8 cellular contexts compared by ENCODE assay signal in the genomic region with DNA sequence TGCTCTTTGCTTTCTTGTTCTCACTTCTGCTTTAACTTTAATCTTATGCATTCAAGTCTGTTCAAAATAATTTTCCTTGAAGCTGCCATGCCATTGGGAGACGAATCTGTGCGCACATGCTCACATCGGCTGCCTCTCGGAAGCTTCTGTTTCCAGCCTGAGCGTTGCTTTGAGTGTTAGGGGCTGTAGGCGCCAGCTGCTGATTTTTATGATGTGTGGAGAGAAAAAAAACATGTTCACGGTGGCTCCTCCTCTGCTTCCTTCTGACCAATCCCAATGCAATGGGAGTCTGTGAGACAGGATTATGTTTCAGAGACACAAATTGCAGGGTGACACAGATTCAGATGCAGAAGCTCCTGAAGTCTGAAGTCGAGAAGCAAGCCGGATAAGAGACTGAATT. TPM values are rescaled to one million over a fixed set of nuclear protein-coding genes. Genes with fewer than 3 reads are reported as not detected.
A peak's percentile ranks its signal among the peaks of the same experiment; 100 is the strongest.
DNase-seq lines count a peak whose midpoint lies in the region; ATAC-seq and TF ChIP-seq lines count a peak whose summit lies in the region.
"Had no signal": no experiment of that assay in that cellular context is flagged by ENCODE, and none has a peak within 500 bp of the region (broad histone marks: within the 10 kb centered on the region; RNA-seq: fewer than 3 reads in every experiment).

A gene (minus strand): TSS at position 178 of the 400 bp plus-strand sequence. CDS start 426 bp downstream, outside the sequence.

- no peaks in the 10 kb centered on the region for H3K36me3 Mint-ChIP-seq in CD4-positive, alpha-beta T cell (ENCODE audit: low read depth)
- H3K36me3 Mint-ChIP-seq: naive B cell had no signal

- no peaks in the 10 kb centered on the region for H3K79me2 ChIP-seq in parathyroid adenoma

- ATAC-seq in CD4-positive, alpha-beta T cell (ENCODE audit: poor library complexity): no peak
- ATAC-seq in GM21576 (IDR thresholded peaks at IDR 0.05; ENCODE audit: unreplicated experiment): no peak

- TF ChIP-seq CTCF in fibroblast of mammary gland (conservative IDR thresholded peaks at IDR 0.05; ENCODE audit: control insufficient read depth, insufficient read depth, low read depth, low read length) (no peak), parathyroid adenoma (IDR thresholded peaks at IDR 0.05) (no peak)
- no peak for TF ChIP-seq CTCF in CD4-positive, alpha-beta T cell (IDR thresholded peaks at IDR 0.05)

- H3K4me3 Mint-ChIP-seq in CD4-positive, alpha-beta T cell: no peak within 1 kb of the TSS

- no peaks in the 10 kb centered on the region for H3K36me3 ChIP-seq in parathyroid adenoma (ENCODE audit: control insufficient read depth, insufficient read depth, low read length)

- H3K9me3 Mint-ChIP-seq in CD4-positive, alpha-beta T cell: no peaks in the 10 kb centered on the region

- H3K27me3 ChIP-seq in parathyroid adenoma (ENCODE audit: control insufficient read depth, insufficient read depth, low read length): no peaks in the 10 kb centered on the region
- H3K27me3 ChIP-seq in CD4-positive, alpha-beta T cell (ENCODE audit: control insufficient read depth, insufficient read depth, low read length): no peaks in the 10 kb centered on the region

- peak within 1 kb of the TSS; percentile 46 for H3K4me2 ChIP-seq in parathyroid adenoma (ENCODE audit: low read length)

- no peak within 1 kb of the TSS for H3K27ac ChIP-seq in parathyroid adenoma
- no peak within 1 kb of the TSS for H3K27ac ChIP-seq in CD4-positive, alpha-beta T cell (ENCODE audit: low read depth, low read length)

- H3K4me1 Mint-ChIP-seq in CD4-positive, alpha-beta T cell (ENCODE audit: low read depth): no peaks in the 10 kb centered on the region

- CTCF ChIA-PET in HEK293T (lab: Yijun Ruan, JAX): no interaction called here
- CTCF ChIA-PET in CD4-positive, alpha-beta T cell (lab: Charles Lee): no interaction called here

- H2AFZ ChIP-seq in parathyroid adenoma: no peak within 1 kb of the TSS

- DNase-seq in HEK293T (ENCODE audit: extremely low spot score): peak; percentile 28
- peak; percentile 96 for DNase-seq in NCI-H748 (lab: John Stamatoyannopoulos, UW; ENCODE audit: unreplicated experiment)
- peak; percentile 38 for DNase-seq in fibroblast of mammary gland (ENCODE audit: low read depth)
- DNase-seq in CD4-positive, alpha-beta T cell: no peak
- DNase-seq in activated effector memory CD4-positive, alpha-beta T cell treated with Interleukin-2 at 50 U/mL for 16 hours: no peak
- DNase-seq: naive B cell had no signal

- no peak within 1 kb of the TSS for H3K9ac ChIP-seq in parathyroid adenoma

- no peaks in the 10 kb centered on the region for H3K4me1 ChIP-seq in parathyroid adenoma

- no peaks in the 10 kb centered on the region for H3K9me3 ChIP-seq in parathyroid adenoma (ENCODE audit: control insufficient read depth, low read length)
- no peaks in the 10 kb centered on the region for H3K9me3 ChIP-seq in CD4-positive, alpha-beta T cell (ENCODE audit: control insufficient read depth, low read length)

- H3K4me3 ChIP-seq in fibroblast of mammary gland (ENCODE audit: control insufficient read depth, low read depth, low read length) (no peak within 1 kb of the TSS), parathyroid adenoma (ENCODE audit: low read depth, low read length) (peak within 1 kb of the TSS; percentile 21)

- POLR2A ChIA-PET in HEK293T (lab: Yijun Ruan, JAX): interaction anchor here (0.5 to 1.6 kb wide), 6 partner anchors 12 to 453 kb away, joined by 3 to 7 read pairs (median 3); no protein-coding TSS in a partner anchor
- POLR2A ChIA-PET in CD4-positive, alpha-beta T cell (lab: Charles Lee): no interaction called here

- intact Hi-C loops in CD4-positive, alpha-beta T cell (cut with DNase I, micrococcal nuclease): no loop called here

- no peak within 1 kb of the TSS for H3K27ac Mint-ChIP-seq in CD4-positive, alpha-beta T cell
- H3K27ac Mint-ChIP-seq: naive B cell had no signal

- H3K27me3 Mint-ChIP-seq in CD4-positive, alpha-beta T cell: no peaks in the 10 kb centered on the region

TF ChIP-seq in HEK293T, 16 proteins besides CTCF, POLR2A, EP300 and RAD21:
- no peak for TF ChIP-seq FOXA1 (IDR thresholded peaks at IDR 0.05)
- TF ChIP-seq BHLHE40 (IDR thresholded peaks at IDR 0.05; ENCODE audit: borderline replicate concordance): no peak
- no peak for TF ChIP-seq L3MBTL2 (conservative IDR thresholded peaks at IDR 0.05)
- TF ChIP-seq SP1 (IDR thresholded peaks at IDR 0.05): no peak
- no peak for TF ChIP-seq SUZ12 (IDR thresholded peaks at IDR 0.05)

RNA-seq across cellular contexts. Expression of the gene that starts here (rescaled TPM):
- total RNA-seq in CD4-positive, alpha-beta T cell: not detected

Comparison
In these comparisons a context has a peak if more than half of its experiments do, and no peak if none do; other contexts are left out.
1. DNase-seq: peak in HEK293T (single experiment), NCI-H748 (single experiment) and fibroblast of mammary gland (single experiment); none in CD4-positive, alpha-beta T cell (0 of 10) and activated effector memory CD4-positive, alpha-beta T cell treated with Interleukin-2 at 50 U/mL for 16 hours (single experiment).